Comparison of ENCODE assay signal across 8 cellular contexts in genomic region chr9:99140685-99141314, GRCh38. TPM values are rescaled to one million over a fixed set of nuclear protein-coding genes. Genes with fewer than 3 reads are reported as not detected.
DNase-seq lines count a peak whose midpoint lies in the region; ATAC-seq and TF ChIP-seq lines count a peak whose summit lies in the region.

No MANE protein-coding gene starts in this region.

- peak; percentile 11 for DNase-seq in NCI-H2227 (lab: John Stamatoyannopoulos, UW; ENCODE audit: unreplicated experiment)
- DNase-seq in NCI-H2227 treated with DMSO at 0.1 percent for 48 hours (lab: John Stamatoyannopoulos, UW), result no peak
- peak; percentile 60 for DNase-seq in Panc1 (ENCODE audit: low read depth, low spot score)
- DNase-seq in Right ventricle myocardium superior, result no peak
- peak; percentile 61 for DNase-seq in pons (ENCODE audit: low spot score)

- peaks cover 54% of the 10 kb centered on the region for H3K4me1 Mint-ChIP-seq in activated naive CD4-positive, alpha-beta T cell treated with anti-CD3 and anti-CD28 coated beads, Interleukin-2, amount 50 U/mL, for 24 hours

- no TSS peak for BruUV-seq in Panc1 (replicated peaks; lab: Mats Ljungman, UMichigan)

- POLR2A ChIA-PET in Panc1 (lab: Charles Lee), result no interaction called here

- CTCF ChIA-PET in Panc1 (lab: Charles Lee), result interaction anchor here (0.6 to 0.7 kb wide), 2 partner anchors 147 to 569 kb away, joined by 3 read pairs; no protein-coding TSS in a partner anchor

- no peaks in the 10 kb centered on the region for H3K4me1 ChIP-seq in Panc1 (ENCODE audit: control insufficient read depth, insufficient read depth, low read length)

- no peaks in the 10 kb centered on the region for H3K36me3 ChIP-seq in Panc1 (ENCODE audit: control insufficient read depth, insufficient read depth, low read length)

- in situ Hi-C loops in Panc1 (cut with HindIII; ENCODE audit: low pct_unique_long_range_greater_than_20kb, low sequenced_read_pairs), result no loop called here

- TF ChIP-seq CTCF in Panc1 (IDR thresholded peaks at IDR 0.05), result peak; percentile 86

- no peaks in the 10 kb centered on the region for H3K9me3 ChIP-seq in Panc1 (ENCODE audit: control insufficient read depth, insufficient read depth, low read depth, low read length)

- H3K27ac ChIP-seq in Panc1 (ENCODE audit: low read length), result no peak overlapping the region

- H3K27me3 Mint-ChIP-seq in activated naive CD4-positive, alpha-beta T cell treated with anti-CD3 and anti-CD28 coated beads, Interleukin-2, amount 50 U/mL, for 24 hours, result no peaks in the 10 kb centered on the region

- intact Hi-C loops in Panc1 (cut with micrococcal nuclease; ENCODE audit: unreplicated experiment), result loop anchor here (2.0 to 5.0 kb wide), 2 partner anchors 140 to 293 kb away; no protein-coding TSS in a partner anchor
- intact Hi-C loops in Right ventricle myocardium superior (cut with DNase I), result loop anchor here (2.0 to 5.0 kb wide), 2 partner anchors 280 to 293 kb away; no protein-coding TSS in a partner anchor

- ATAC-seq in HG02759 (IDR thresholded peaks at IDR 0.05; ENCODE audit: unreplicated experiment) (peak; percentile 79), Panc1 (peak; percentile 78; the same call in 1 of the 2 replicates), Right ventricle myocardium superior (ENCODE audit: poor library complexity) (peak; percentile 90), HG03108 (IDR thresholded peaks at IDR 0.05; ENCODE audit: unreplicated experiment) (no peak)

- peaks cover 14% of the 10 kb centered on the region for H3K36me3 Mint-ChIP-seq in activated naive CD4-positive, alpha-beta T cell treated with anti-CD3 and anti-CD28 coated beads, Interleukin-2, amount 50 U/mL, for 24 hours

- no peaks in the 10 kb centered on the region for H3K27me3 ChIP-seq in Panc1 (ENCODE audit: control insufficient read depth, insufficient read depth, low read length)

- peak overlapping the region; percentile 6 for H3K27ac Mint-ChIP-seq in activated naive CD4-positive, alpha-beta T cell treated with anti-CD3 and anti-CD28 coated beads, Interleukin-2, amount 50 U/mL, for 24 hours

- no peaks in the 10 kb centered on the region for H3K9me3 Mint-ChIP-seq in activated naive CD4-positive, alpha-beta T cell treated with anti-CD3 and anti-CD28 coated beads, Interleukin-2, amount 50 U/mL, for 24 hours

- H3K4me3 Mint-ChIP-seq in activated naive CD4-positive, alpha-beta T cell treated with anti-CD3 and anti-CD28 coated beads, Interleukin-2, amount 50 U/mL, for 24 hours, result no peak overlapping the region

- H3K4me3 ChIP-seq in Panc1 (ENCODE audit: low read depth in 2 of 2, low read length in 2 of 2), result no peak overlapping the region

RNA-seq across cellular contexts. Expression of gene TGFBR1, which starts 35.9 kb away (rescaled TPM):
- total RNA-seq in Panc1 (2021; ENCODE audit: unreplicated experiment) (22.2 TPM), Right ventricle myocardium superior (11.9 TPM)
- 5.0 TPM for polyA plus RNA-seq in Panc1 (2012; ENCODE audit: insufficient read length)

Comparison
In these comparisons a context has a peak if more than half of its experiments do, and no peak if none do; other contexts are left out.
1. DNase-seq: peak in NCI-H2227 (single experiment), Panc1 (single experiment) and pons (single experiment); none in NCI-H2227 treated with DMSO at 0.1 percent for 48 hours (single experiment) and Right ventricle myocardium superior (single experiment).